In the genomic region with DNA sequence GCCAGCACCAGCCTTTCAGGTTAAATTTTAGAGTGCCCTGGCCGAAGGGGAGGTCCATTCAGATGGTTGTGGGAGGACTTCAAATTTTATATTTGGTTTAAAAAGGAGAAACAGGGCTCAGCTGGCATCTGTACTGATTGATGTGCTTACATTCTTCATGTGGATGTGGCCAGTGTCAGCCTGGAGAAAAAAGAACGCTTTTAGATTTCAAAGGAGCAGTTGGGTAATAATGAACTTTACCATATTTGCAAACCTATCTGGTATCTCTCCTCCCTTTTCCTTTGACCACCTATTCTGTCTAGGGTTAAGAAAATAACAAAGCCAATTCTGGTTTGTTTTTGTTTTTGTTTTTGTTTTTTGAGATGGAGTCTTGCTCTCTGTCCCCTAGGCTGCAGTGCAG, we compare ENCODE assay signal across 23 cellular contexts.
"Had no signal": no experiment of that assay in that cellular context is flagged by ENCODE, and none has a peak within 500 bp of the region (broad histone marks: within the 10 kb centered on the region; RNA-seq: fewer than 3 reads in every experiment).

No MANE protein-coding gene starts in this region.

- H3K27me3 Mint-ChIP-seq: activated B cell treated with CpG ODN at 0.5 μM for 24 hours; activated CD4-positive, alpha-beta memory T cell treated with anti-CD3 and anti-CD28 coated beads for 36 hours; activated CD4-positive, alpha-beta T cell treated with anti-CD3 and anti-CD28 coated beads, Interleukin-2, amount 10 ng/mL, durations not matched to agents 7 days and 5 days; activated naive CD8-positive, alpha-beta T cell treated with anti-CD3 and anti-CD28 coated beads for 36 hours; activated T-helper 17 cell treated with anti-CD3 and anti-CD28 coated beads, Interleukin-2, amount 50 U/mL, for 72 hours; T-helper 17 cell had no signal

- H3K4me3 Mint-ChIP-seq: activated B cell treated with CpG ODN at 0.5 μM for 24 hours; activated CD4-positive, alpha-beta memory T cell treated with anti-CD3 and anti-CD28 coated beads for 36 hours; activated CD4-positive, alpha-beta T cell treated with anti-CD3 and anti-CD28 coated beads, Interleukin-2, amount 10 ng/mL, durations not matched to agents 7 days and 5 days; activated naive CD4-positive, alpha-beta T cell treated with anti-CD3 and anti-CD28 coated beads for 36 hours; activated naive CD8-positive, alpha-beta T cell treated with anti-CD3 and anti-CD28 coated beads for 36 hours; activated T-helper 17 cell treated with anti-CD3 and anti-CD28 coated beads, Interleukin-2, amount 50 U/mL, for 72 hours; T-helper 17 cell had no signal

- DNase-seq: activated B cell treated with CpG ODN at 0.5 μM for 24 hours; activated CD4-positive, alpha-beta memory T cell treated with anti-CD3 and anti-CD28 coated beads for 36 hours; activated CD4-positive, alpha-beta T cell treated with anti-CD3 and anti-CD28 coated beads, Interleukin-2, amount 10 ng/mL, durations not matched to agents 7 days and 5 days; activated CD8-positive, alpha-beta memory T cell treated with anti-CD3 and anti-CD28 coated beads for 24 hours; activated gamma-delta T cell; activated naive CD4-positive, alpha-beta T cell treated with anti-CD3 and anti-CD28 coated beads for 36 hours; activated naive CD8-positive, alpha-beta T cell treated with anti-CD3 and anti-CD28 coated beads for 36 hours; activated T-cell treated with anti-CD3 and anti-CD28 coated beads for 4 hours; activated T-cell treated with anti-CD3 and anti-CD28 coated beads, Interleukin-2, amount 50 U/mL, for 48 hours; Kasumi-1; KBM-7; NCI-H1048; NCI-H146; NCI-H187 treated with DMSO at 0.1 percent for 48 hours; NCI-H2081 treated with DMSO at 0.1 percent for 48 hours; NCI-H2171 treated with DMSO at 0.1 percent for 48 hours; NCI-H226; NCI-H526; NCI-H82; SIG-M5; T-helper 17 cell; T-helper 9 cell had no signal

- ATAC-seq: activated T-helper 17 cell treated with anti-CD3 and anti-CD28 coated beads, Interleukin-2, amount 50 U/mL, for 72 hours; T-helper 17 cell had no signal

- H3K4me1 Mint-ChIP-seq: activated naive CD8-positive, alpha-beta T cell treated with anti-CD3 and anti-CD28 coated beads for 36 hours had no signal

- H3K27ac Mint-ChIP-seq: activated B cell treated with CpG ODN at 0.5 μM for 24 hours; activated CD4-positive, alpha-beta memory T cell treated with anti-CD3 and anti-CD28 coated beads for 36 hours; activated CD4-positive, alpha-beta T cell treated with anti-CD3 and anti-CD28 coated beads, Interleukin-2, amount 10 ng/mL, durations not matched to agents 7 days and 5 days; activated naive CD4-positive, alpha-beta T cell treated with anti-CD3 and anti-CD28 coated beads for 36 hours; activated naive CD8-positive, alpha-beta T cell treated with anti-CD3 and anti-CD28 coated beads for 36 hours; activated T-helper 17 cell treated with anti-CD3 and anti-CD28 coated beads, Interleukin-2, amount 50 U/mL, for 72 hours; T-helper 17 cell had no signal

- H3K9me3 Mint-ChIP-seq: activated B cell treated with CpG ODN at 0.5 μM for 24 hours; activated CD4-positive, alpha-beta memory T cell treated with anti-CD3 and anti-CD28 coated beads for 36 hours; activated CD4-positive, alpha-beta T cell treated with anti-CD3 and anti-CD28 coated beads, Interleukin-2, amount 10 ng/mL, durations not matched to agents 7 days and 5 days; activated naive CD4-positive, alpha-beta T cell treated with anti-CD3 and anti-CD28 coated beads for 36 hours; activated naive CD8-positive, alpha-beta T cell treated with anti-CD3 and anti-CD28 coated beads for 36 hours; activated T-helper 17 cell treated with anti-CD3 and anti-CD28 coated beads, Interleukin-2, amount 50 U/mL, for 72 hours had no signal
